In genomic region chr10:27360581-27361172, GRCh38 we compare ENCODE assay signal across 8 cellular contexts.
DNase-seq lines count a peak whose midpoint lies in the region; ATAC-seq and TF ChIP-seq lines count a peak whose summit lies in the region.

No MANE protein-coding gene starts in this region.

- ATAC-seq in HG02759 (IDR thresholded peaks at IDR 0.05; ENCODE audit: unreplicated experiment), result peak; percentile 98

- TF ChIP-seq CTCF in astrocyte of the cerebellum (IDR thresholded peaks at IDR 0.05; ENCODE audit: low read depth, low read length, missing control alignments), result peak; percentile 89

- no peak overlapping the region for H3K4me3 ChIP-seq in astrocyte of the cerebellum (ENCODE audit: low read depth, low read length)

- in situ Hi-C loops in astrocyte of the cerebellum (cut with HindIII; ENCODE audit: low sequenced_read_pairs), result no loop called here

- peak; percentile 24 for DNase-seq in NCI-H2029 treated with DMSO at 0.1 percent for 48 hours (lab: John Stamatoyannopoulos, UW)
- no peak for DNase-seq in NCI-H2029 (lab: John Stamatoyannopoulos, UW)
- peak; percentile 43 for DNase-seq in NCI-H1417 treated with DMSO at 0.1 percent for 48 hours (lab: John Stamatoyannopoulos, UW)
- peak; percentile 80 for DNase-seq in T-helper 9 cell
- DNase-seq in astrocyte of the cerebellum (ENCODE audit: low read depth), result peak; percentile 57
- peak in 40 of 51 donors; percentile 3 to 83 (median 50) for DNase-seq in hypothalamus (lab: John Stamatoyannopoulos, UW)
- peak; percentile 47 for DNase-seq in smooth muscle cell of the brain vasculature (ENCODE audit: low read depth, low spot score)
